8 cellular contexts compared by ENCODE assay signal in the genomic region with DNA sequence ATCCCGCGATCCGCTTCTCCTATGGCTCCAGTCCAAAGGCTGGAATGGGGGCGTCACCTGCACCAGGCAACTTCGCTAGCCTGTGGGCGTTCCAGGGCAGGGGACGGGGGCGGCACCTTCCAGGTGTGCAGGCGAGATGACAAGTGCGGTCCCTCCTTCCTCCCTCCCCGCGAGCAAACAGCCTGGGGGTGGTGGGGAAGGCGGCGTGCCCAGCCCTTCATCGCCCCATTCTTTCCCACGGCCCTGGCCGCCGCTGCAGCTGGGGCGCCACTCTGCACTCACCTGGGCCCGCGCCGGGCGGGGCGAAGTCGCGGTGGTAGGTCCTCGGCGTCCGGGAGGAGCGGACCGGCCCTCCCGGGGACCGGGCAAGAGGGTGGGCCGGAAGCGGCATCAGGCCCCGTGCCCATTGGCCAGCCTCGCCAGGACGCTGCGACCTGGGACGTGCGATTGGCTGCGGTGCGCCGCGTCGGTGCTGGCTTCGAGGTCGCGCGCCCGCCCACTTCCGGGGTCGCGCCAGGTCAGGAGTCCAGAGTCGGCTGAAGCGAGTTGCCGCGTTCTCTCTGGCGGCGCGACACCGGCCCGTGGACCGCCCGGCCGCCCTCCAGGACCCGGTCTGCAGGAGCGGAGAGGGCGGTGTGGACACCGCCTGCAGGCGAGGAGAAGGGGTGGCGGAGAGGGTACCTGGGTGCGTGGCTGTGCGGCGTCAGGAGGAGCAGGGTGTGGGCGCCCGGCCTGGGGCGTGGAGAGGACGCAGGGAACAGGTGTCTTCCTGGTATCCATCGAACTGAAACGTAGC. TPM values are rescaled to one million over a fixed set of nuclear protein-coding genes. Genes with fewer than 3 reads are reported as not detected.
DNase-seq lines count a peak whose midpoint lies in the region; ATAC-seq and TF ChIP-seq lines count a peak whose summit lies in the region.

A gene with protein sequence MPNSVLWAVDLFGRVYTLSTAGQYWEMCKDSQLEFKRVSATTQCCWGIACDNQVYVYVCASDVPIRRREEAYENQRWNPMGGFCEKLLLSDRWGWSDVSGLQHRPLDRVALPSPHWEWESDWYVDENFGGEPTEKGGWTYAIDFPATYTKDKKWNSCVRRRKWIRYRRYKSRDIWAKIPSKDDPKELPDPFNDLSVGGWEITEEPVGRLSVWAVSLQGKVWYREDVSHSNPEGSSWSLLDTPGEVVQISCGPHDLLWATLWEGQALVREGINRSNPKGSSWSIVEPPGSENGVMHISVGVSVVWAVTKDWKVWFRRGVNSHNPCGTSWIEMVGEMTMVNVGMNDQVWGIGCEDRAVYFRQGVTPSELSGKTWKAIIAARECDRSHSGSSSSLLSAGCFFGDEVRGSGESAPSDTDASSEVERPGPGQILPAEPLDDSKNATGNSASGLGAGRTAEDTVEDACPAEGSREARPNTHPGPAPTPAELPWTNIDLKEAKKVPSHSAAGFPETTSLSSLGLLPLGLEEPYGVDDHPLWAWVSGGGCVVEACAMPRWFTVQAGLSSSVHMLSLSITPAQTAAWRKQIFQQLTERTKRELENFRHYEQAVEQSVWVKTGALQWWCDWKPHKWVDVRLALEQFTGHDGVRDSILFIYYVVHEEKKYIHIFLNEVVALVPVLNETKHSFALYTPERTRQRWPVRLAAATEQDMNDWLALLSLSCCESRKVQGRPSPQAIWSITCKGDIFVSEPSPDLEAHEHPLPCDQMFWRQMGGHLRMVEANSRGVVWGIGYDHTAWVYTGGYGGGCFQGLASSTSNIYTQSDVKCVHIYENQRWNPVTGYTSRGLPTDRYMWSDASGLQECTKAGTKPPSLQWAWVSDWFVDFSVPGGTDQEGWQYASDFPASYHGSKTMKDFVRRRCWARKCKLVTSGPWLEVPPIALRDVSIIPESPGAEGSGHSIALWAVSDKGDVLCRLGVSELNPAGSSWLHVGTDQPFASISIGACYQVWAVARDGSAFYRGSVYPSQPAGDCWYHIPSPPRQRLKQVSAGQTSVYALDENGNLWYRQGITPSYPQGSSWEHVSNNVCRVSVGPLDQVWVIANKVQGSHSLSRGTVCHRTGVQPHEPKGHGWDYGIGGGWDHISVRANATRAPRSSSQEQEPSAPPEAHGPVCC (minus strand): TSS at position 389 of the 796 bp plus-strand sequence. CDS start 6,086 bp downstream, outside the sequence.

- peak; percentile 97 for ATAC-seq in HG02571 (IDR thresholded peaks at IDR 0.05; ENCODE audit: unreplicated experiment)
- peak; percentile 99 for ATAC-seq in omental fat pad (ENCODE audit: low FRiP score)

- no peaks in the 10 kb centered on the region for H3K27me3 ChIP-seq in GM06990 (replicated peaks; ENCODE audit: control insufficient read depth, insufficient read depth, low read length)

- peaks cover 77% of the 10 kb centered on the region for H3K4me1 Mint-ChIP-seq in activated naive CD4-positive, alpha-beta T cell treated with anti-CD3 and anti-CD28 coated beads, Interleukin-2, amount 10 ng/mL, durations not matched to agents 7 days and 5 days

- H3K27me3 Mint-ChIP-seq in activated naive CD4-positive, alpha-beta T cell treated with anti-CD3 and anti-CD28 coated beads, Interleukin-2, amount 10 ng/mL, durations not matched to agents 7 days and 5 days: no peaks in the 10 kb centered on the region

- peak within 1 kb of the TSS; percentile 94 for H3K4me3 Mint-ChIP-seq in activated naive CD4-positive, alpha-beta T cell treated with anti-CD3 and anti-CD28 coated beads, Interleukin-2, amount 10 ng/mL, durations not matched to agents 7 days and 5 days

- no peaks in the 10 kb centered on the region for H3K9me3 ChIP-seq in SK-N-MC (ENCODE audit: low read depth, low read length)

- peaks cover 50% of the 10 kb centered on the region for H3K36me3 Mint-ChIP-seq in activated naive CD4-positive, alpha-beta T cell treated with anti-CD3 and anti-CD28 coated beads, Interleukin-2, amount 10 ng/mL, durations not matched to agents 7 days and 5 days

- H3K27ac ChIP-seq in SK-N-MC (no peak within 1 kb of the TSS), temporal lobe (ENCODE audit: low read depth, low read length) (peak within 1 kb of the TSS; percentile 36)

- no peaks in the 10 kb centered on the region; the same call in 1 of the 2 replicates for H3K36me3 ChIP-seq in GM06990 (ENCODE audit: control insufficient read depth, insufficient read depth, low read length)
- no peaks in the 10 kb centered on the region for H3K36me3 ChIP-seq in SK-N-MC (ENCODE audit: insufficient read depth, low read length)

- H3K4me3 ChIP-seq in GM06990 (replicated peaks; ENCODE audit: low read depth, low read length): peak within 1 kb of the TSS; percentile 79
- H3K4me3 ChIP-seq in NB4 (ENCODE audit: low read depth, low read length): peak within 1 kb of the TSS; percentile 78
- peak within 1 kb of the TSS; percentile 97 for H3K4me3 ChIP-seq in SK-N-MC

- H3K9me3 Mint-ChIP-seq in activated naive CD4-positive, alpha-beta T cell treated with anti-CD3 and anti-CD28 coated beads, Interleukin-2, amount 10 ng/mL, durations not matched to agents 7 days and 5 days: no peaks in the 10 kb centered on the region

- H3K9ac ChIP-seq in SK-N-MC (ENCODE audit: insufficient read length): peak within 1 kb of the TSS; percentile 78

- DNase-seq in GM06990 (ENCODE audit: extremely low read depth, insufficient read length): peak; percentile 94
- peak; percentile 95 for DNase-seq in NB4 (ENCODE audit: low read depth)
- DNase-seq in SK-N-MC (ENCODE audit: low read depth, low spot score): no peak
- peak; percentile 93 for DNase-seq in activated naive CD4-positive, alpha-beta T cell treated with anti-CD3 and anti-CD28 coated beads, Interleukin-2, amount 10 ng/mL, durations not matched to agents 7 days and 5 days
- DNase-seq in glomerular endothelial cell (ENCODE audit: extremely low read depth, low read depth, low spot score): no peak
- DNase-seq in omental fat pad (ENCODE audit: low spot score): peak; percentile 66

- peak; percentile 77 for TF ChIP-seq POLR2A in NB4 (IDR thresholded peaks at IDR 0.05; ENCODE audit: extremely low read depth, insufficient read length)

- CTCF ChIA-PET in activated naive CD4-positive, alpha-beta T cell treated with anti-CD3 and anti-CD28 coated beads, Interleukin-2, amount 10 ng/mL, durations not matched to agents 7 days and 5 days (lab: Charles Lee): interaction anchor here (0.6 to 2.0 kb wide), 5 partner anchors 8 to 146 kb away, joined by 3 to 6 read pairs (median 3); no protein-coding TSS in a partner anchor

- peak within 1 kb of the TSS; percentile 100 for H3K27ac Mint-ChIP-seq in activated naive CD4-positive, alpha-beta T cell treated with anti-CD3 and anti-CD28 coated beads, Interleukin-2, amount 10 ng/mL, durations not matched to agents 7 days and 5 days

- no peak for TF ChIP-seq CTCF in GM06990 (IDR thresholded peaks at IDR 0.05; ENCODE audit: insufficient read depth, low read length, poor library complexity, severe bottlenecking)
- TF ChIP-seq CTCF in NB4 (IDR thresholded peaks at IDR 0.05; ENCODE audit: low read depth, low read length): no peak
- no peak for TF ChIP-seq CTCF in omental fat pad (IDR thresholded peaks at IDR 0.05)

RNA-seq across cellular contexts. Expression of the gene that starts here (rescaled TPM):
- total RNA-seq in glomerular endothelial cell (59.3 and 66.3 TPM in 2 replicates), omental fat pad (10 to 100 TPM; 12.0 to 36.3 (median 17.1) TPM), temporal lobe (30.2 TPM)

Comparison
In these comparisons a context has a peak if more than half of its experiments do, and no peak if none do; other contexts are left out.
1. DNase-seq: peak in GM06990 (single experiment), NB4 (single experiment), activated naive CD4-positive, alpha-beta T cell treated with anti-CD3 and anti-CD28 coated beads, Interleukin-2, amount 10 ng/mL, durations not matched to agents 7 days and 5 days (single experiment) and omental fat pad (single experiment); none in SK-N-MC (single experiment) and glomerular endothelial cell (single experiment).
2. Peak in every context shown above with its lines, with median percentiles within 50 percentile points of each other: H3K4me3 ChIP-seq.